Comparison of ENCODE assay signal across 8 cellular contexts in genomic region chr1:204565617-204566582, GRCh38. TPM values are rescaled to one million over a fixed set of nuclear protein-coding genes. Genes with fewer than 3 reads are reported as not detected.
DNase-seq lines count a peak whose midpoint lies in the region; ATAC-seq, FAIRE-seq and TF ChIP-seq lines count a peak whose summit lies in the region.

No MANE protein-coding gene starts in this region.

- no peaks in the 10 kb centered on the region for H3K79me2 ChIP-seq in hepatocyte

- no peak overlapping the region for H3K27ac Mint-ChIP-seq in CD14-positive monocyte

- H3K4me1 Mint-ChIP-seq in CD14-positive monocyte: peaks cover 12% of the 10 kb centered on the region

- WGBS in hepatocyte (ENCODE audit: low lambda C conversion rate, missing lambda C conversion rate): 22% methylated on average over 13 of the region's 13 CpGs
- 18 to 27% (median 21%) methylated on average over 13 of the region's 13 CpGs for WGBS in small intestine, 3 donors

- H3K27me3 ChIP-seq in hepatocyte: no peaks in the 10 kb centered on the region
- H3K27me3 ChIP-seq in small intestine (ENCODE audit: control insufficient read depth in 2 of 2, insufficient read depth in 2 of 2, low read length in 2 of 2): no peaks in the 10 kb centered on the region

- no peaks in the 10 kb centered on the region for H3K9me2 ChIP-seq in hepatocyte (replicated peaks; ENCODE audit: insufficient read depth)

- DNase-seq in CD14-positive monocyte (ENCODE audit: low spot score) (no peak), NCI-H146 (lab: John Stamatoyannopoulos, UW) (peak; percentile 85), T follicular helper cell (ENCODE audit: low read depth) (peak; percentile 26), amygdala (lab: John Stamatoyannopoulos, UW) (peak in 33 of 56 donors; percentile 7 to 73 (median 22)), hepatocyte (ENCODE audit: low spot score) (peak; percentile 85), small intestine (peak; percentile 56), mesenteric fat pad (ENCODE audit: low spot score) (no peak)

- intact Hi-C loops in CD14-positive monocyte (cut with micrococcal nuclease): no loop called here

- no peaks in the 10 kb centered on the region for H3K27me3 Mint-ChIP-seq in CD14-positive monocyte (ENCODE audit: low read depth in 3 of 3)

- H2AFZ ChIP-seq in hepatocyte: no peak overlapping the region

- H3K4me1 ChIP-seq in hepatocyte (ENCODE audit: insufficient read depth): no peaks in the 10 kb centered on the region
- H3K4me1 ChIP-seq in small intestine (ENCODE audit: control insufficient read depth in 2 of 2, insufficient read depth in 1 of 2, low read depth in 1 of 2, low read length in 1 of 2): no peaks in the 10 kb centered on the region

- H3K9me3 ChIP-seq in hepatocyte (ENCODE audit: low read depth) (no peaks in the 10 kb centered on the region), small intestine (ENCODE audit: control insufficient read depth, low read depth) (no peaks in the 10 kb centered on the region)

- no peak overlapping the region for H3K4me3 ChIP-seq in hepatocyte
- H3K4me3 ChIP-seq in small intestine (ENCODE audit: low read depth in 1 of 2, low read length in 2 of 2): no peak overlapping the region

- H3K36me3 ChIP-seq in hepatocyte (replicated peaks; ENCODE audit: insufficient read depth, low read depth): no peaks in the 10 kb centered on the region
- peaks cover 0 to 3% of the 10 kb centered on the region in 2 donors for H3K36me3 ChIP-seq in small intestine (ENCODE audit: control insufficient read depth in 2 of 2, insufficient read depth in 2 of 2, low read length in 2 of 2)

- no peak overlapping the region for H3K4me2 ChIP-seq in hepatocyte

- no peaks in the 10 kb centered on the region for H4K20me1 ChIP-seq in hepatocyte (ENCODE audit: insufficient read depth, poor library complexity, severe bottlenecking)

- FAIRE-seq in small intestine (lab: Jason Lieb, UNC): no peak

- TF ChIP-seq CTCF in CD14-positive monocyte (IDR thresholded peaks at IDR 0.05) (peak; percentile 41), hepatocyte (IDR thresholded peaks at IDR 0.05; ENCODE audit: poor library complexity) (peak; percentile 89)

- H3K9me3 Mint-ChIP-seq in CD14-positive monocyte: peaks cover 0 to 2% (median 0%) of the 10 kb centered on the region in 7 donors

- no peak overlapping the region for H3K4me3 Mint-ChIP-seq in CD14-positive monocyte

- H3K36me3 Mint-ChIP-seq in CD14-positive monocyte: peaks cover 77 to 88% of the 10 kb centered on the region in 2 donors

- H3K27ac ChIP-seq in hepatocyte (no peak overlapping the region), small intestine (ENCODE audit: low read depth in 1 of 2, low read length in 1 of 2) (peak overlapping the region in 1 of 2 donors; percentile 38)

- peak; percentile 41 for ATAC-seq in GM21619 (IDR thresholded peaks at IDR 0.05; ENCODE audit: unreplicated experiment)

RNA-seq across cellular contexts. Expression of gene MDM4, which starts 49.7 kb away (rescaled TPM):
- 10 to 100 TPM in 1 of 2 donors, 1 to 10 TPM in 1; 7.8 to 10.2 TPM for polyA plus RNA-seq in CD14-positive monocyte
- total RNA-seq in hepatocyte: 42.3 and 47.8 TPM in 2 replicates
- 15.4 and 22.5 TPM in 2 replicates for polyA plus RNA-seq in hepatocyte
- polyA plus RNA-seq in small intestine: 1 to 10 TPM; 4.1 to 7.2 (median 6.0) TPM
- total RNA-seq in mesenteric fat pad: 88.5 TPM

Comparison
In these comparisons a context has a peak if more than half of its experiments do, and no peak if none do; other contexts are left out.
1. DNase-seq: peak in NCI-H146 (single experiment), T follicular helper cell (single experiment), amygdala (33 of 56), hepatocyte (single experiment) and small intestine (single experiment); none in CD14-positive monocyte (single experiment) and mesenteric fat pad (single experiment).